ENCODE assay signal across 1 cellular context in genomic region chr19:29963576-29963975, GRCh38.
TF ChIP-seq lines count a peak whose summit lies in the region.

No MANE protein-coding gene starts in this region.

TF ChIP-seq in IMR-90, 13 proteins besides CTCF, POLR2A, EP300 and RAD21:
- TF ChIP-seq CHD1 (IDR thresholded peaks at IDR 0.05; ENCODE audit: low read depth, low read length) (no peak), CEBPB (IDR thresholded peaks at IDR 0.05; ENCODE audit: low read depth, low read length) (no peak), NFE2L2 (IDR thresholded peaks at IDR 0.05; ENCODE audit: low read depth, low read length) (no peak), SMC3 (IDR thresholded peaks at IDR 0.05; ENCODE audit: low read depth, low read length) (no peak), MAZ (IDR thresholded peaks at IDR 0.05; ENCODE audit: borderline replicate concordance, low read depth, low read length) (no peak), RCOR1 (IDR thresholded peaks at IDR 0.05; ENCODE audit: insufficient replicate concordance, low read length) (no peak), MXI1 (IDR thresholded peaks at IDR 0.05; ENCODE audit: borderline replicate concordance, low read depth, low read length) (no peak), BHLHE40 (IDR thresholded peaks at IDR 0.05; ENCODE audit: low read depth, low read length) (no peak), MAFK (IDR thresholded peaks at IDR 0.05; ENCODE audit: low read depth, low read length) (no peak), FOS (IDR thresholded peaks at IDR 0.05; ENCODE audit: low read depth, low read length) (no peak), USF2 (IDR thresholded peaks at IDR 0.05; ENCODE audit: low read depth, low read length) (no peak), RFX5 (IDR thresholded peaks at IDR 0.05; ENCODE audit: low read depth, low read length) (no peak), ELK1 (IDR thresholded peaks at IDR 0.05; ENCODE audit: borderline replicate concordance, low read depth, low read length) (no peak)
